ENCODE assay signal across 19 cellular contexts in genomic region chr10:13743963-13744362, GRCh38.
DNase-seq lines count a peak whose midpoint lies in the region; ATAC-seq and TF ChIP-seq lines count a peak whose summit lies in the region.
"Had no signal": no experiment of that assay in that cellular context is flagged by ENCODE, and none has a peak within 500 bp of the region (broad histone marks: within the 10 kb centered on the region; RNA-seq: fewer than 3 reads in every experiment).

No MANE protein-coding gene starts in this region.

- H3K36me3 ChIP-seq in DND-41 (ENCODE audit: insufficient read depth, low read length) (no peaks in the 10 kb centered on the region), KOPT-K1 (ENCODE audit: insufficient read depth, low read length) (no peaks in the 10 kb centered on the region), H7 (replicated peaks; ENCODE audit: control insufficient read depth, insufficient read depth, low read length) (no peaks in the 10 kb centered on the region; the same call in 1 of the 2 replicates)
- H3K36me3 ChIP-seq: MG63 had no signal

- H3K36me3 Mint-ChIP-seq in brain: peaks cover 53% of the 10 kb centered on the region
- peaks cover 56% of the 10 kb centered on the region for H3K36me3 Mint-ChIP-seq in nephron (ENCODE audit: low read depth)

- H3K4me1 ChIP-seq in DND-41 (ENCODE audit: insufficient read depth, low read length): peaks cover 38% of the 10 kb centered on the region

- ATAC-seq in DND-41 (ENCODE audit: insufficient read depth, low read depth) (no peak), GM18517 (IDR thresholded peaks at IDR 0.05; ENCODE audit: unreplicated experiment) (no peak)

- DNase-seq in DND-41: no peak
- no peak for DNase-seq in H7
- no peak for DNase-seq in stimulated activated CD4-positive, alpha-beta T cell treated with anti-CD3 and anti-CD28 coated beads, Interleukin-4, amount 100 ng/mL, for 4 hours
- DNase-seq in medulla oblongata (ENCODE audit: extremely low spot score): no peak
- DNase-seq: C1 segment of cervical spinal cord; CD8-positive, alpha-beta memory T cell; GOT3; Karpas-422; MG63; NCI-H1048; NCI-H1436; NCI-H2029; NCI-H2171; NCI-H526 had no signal

- H3K4me3 Mint-ChIP-seq in brain (no peak overlapping the region), nephron (peak overlapping the region in 1 of 3 experiments; percentile 29)

- H3K27ac ChIP-seq in DND-41 (ENCODE audit: low read length) (peak overlapping the region; percentile 60; the same call in 1 of the 2 replicates), KOPT-K1 (ENCODE audit: low read depth, low read length, poor library complexity, severe bottlenecking) (peak overlapping the region; percentile 26)
- H3K27ac ChIP-seq: HL-60 had no signal

- no peaks in the 10 kb centered on the region for H3K9me3 Mint-ChIP-seq in brain
- no peaks in the 10 kb centered on the region for H3K9me3 Mint-ChIP-seq in nephron
- H3K9me3 Mint-ChIP-seq: CD8-positive, alpha-beta memory T cell had no signal

- H4K20me1 ChIP-seq in DND-41 (ENCODE audit: insufficient read depth, low read length): no peaks in the 10 kb centered on the region

- H3K27ac Mint-ChIP-seq in brain (peak overlapping the region in 3 of 5 experiments; percentile 16 to 74 (median 41)), nephron (peak overlapping the region in 2 of 3 experiments; percentile 32 to 44)

- H3K27me3 Mint-ChIP-seq in brain (peaks cover 3% of the 10 kb centered on the region), nephron (ENCODE audit: low read depth) (peaks cover 3% of the 10 kb centered on the region)

- H3K27me3 ChIP-seq in DND-41 (ENCODE audit: insufficient read depth, low read length, poor library complexity) (no peaks in the 10 kb centered on the region), H7 (ENCODE audit: control insufficient read depth, insufficient read depth, low read length) (no peaks in the 10 kb centered on the region)
- H3K27me3 ChIP-seq: MG63 had no signal

- no peak overlapping the region for H3K4me3 ChIP-seq in DND-41 (ENCODE audit: low read depth in 1 of 2, low read length in 2 of 2)
- H3K4me3 ChIP-seq in H7 (ENCODE audit: insufficient read depth, low read depth, low read length): no peak overlapping the region
- H3K4me3 ChIP-seq: MG63 had no signal

- H3K79me2 ChIP-seq in DND-41 (ENCODE audit: insufficient read depth, low read length): no peaks in the 10 kb centered on the region

- H2AFZ ChIP-seq in DND-41 (ENCODE audit: low read depth, low read length): no peak overlapping the region

- H3K4me1 Mint-ChIP-seq in brain (peaks cover 42% of the 10 kb centered on the region), nephron (peaks cover 55% of the 10 kb centered on the region)

- no peak overlapping the region for H3K9ac ChIP-seq in DND-41 (ENCODE audit: low read depth, low read length)

- no peak overlapping the region for H3K4me2 ChIP-seq in DND-41 (ENCODE audit: insufficient read depth, low read length)

- H3K9me3 ChIP-seq in DND-41 (ENCODE audit: insufficient read depth, low read length, severe bottlenecking): no peaks in the 10 kb centered on the region
- no peaks in the 10 kb centered on the region for H3K9me3 ChIP-seq in KOPT-K1 (ENCODE audit: insufficient read depth, low read length, poor library complexity, severe bottlenecking)
- H3K9me3 ChIP-seq: MG63 had no signal

- TF ChIP-seq CTCF in DND-41 (IDR thresholded peaks at IDR 0.05; ENCODE audit: borderline replicate concordance, extremely low read depth, low read length, poor library complexity, severe bottlenecking) (no peak), brain (conservative IDR thresholded peaks at IDR 0.05) (no peak), nephron (IDR thresholded peaks at IDR 0.05; ENCODE audit: unreplicated experiment in 3 of 3) (no peak)
